In genomic region chr1:234479310-234479559, GRCh38 we compare ENCODE assay signal across 7 cellular contexts. TPM values are rescaled to one million over a fixed set of nuclear protein-coding genes. Genes with fewer than 3 reads are reported as not detected.
DNase-seq lines count a peak whose midpoint lies in the region; ATAC-seq and TF ChIP-seq lines count a peak whose summit lies in the region.

No MANE protein-coding gene starts in this region.

- peak overlapping the region; percentile 69 for H3K9ac ChIP-seq in iPS-18a (ENCODE audit: low read length)

- no peaks in the 10 kb centered on the region for H3K36me3 Mint-ChIP-seq in activated CD4-positive, alpha-beta memory T cell treated with anti-CD3 and anti-CD28 coated beads for 36 hours

- H3K27ac Mint-ChIP-seq in activated CD4-positive, alpha-beta memory T cell treated with anti-CD3 and anti-CD28 coated beads for 36 hours, result peak overlapping the region; percentile 48
- no peak overlapping the region for H3K27ac Mint-ChIP-seq in stimulated activated naive CD8-positive, alpha-beta T cell treated with anti-CD3 and anti-CD28 coated beads, Interleukin-15, amount 100 ng/mL, for 72 hours

- H3K27me3 ChIP-seq in iPS-18a (ENCODE audit: control insufficient read depth, insufficient read depth, low read length), result peaks cover 35% of the 10 kb centered on the region

- H3K4me1 Mint-ChIP-seq in activated CD4-positive, alpha-beta memory T cell treated with anti-CD3 and anti-CD28 coated beads for 36 hours (ENCODE audit: low read depth), result peaks cover 38% of the 10 kb centered on the region
- H3K4me1 Mint-ChIP-seq in stimulated activated naive CD8-positive, alpha-beta T cell treated with anti-CD3 and anti-CD28 coated beads, Interleukin-15, amount 100 ng/mL, for 72 hours, result peaks cover 39% of the 10 kb centered on the region

- CTCF ChIA-PET in activated CD4-positive, alpha-beta memory T cell treated with anti-CD3 and anti-CD28 coated beads for 36 hours (lab: Charles Lee), result interaction anchor here (0.9 to 1.0 kb wide), 3 partner anchors 106 to 604 kb away, joined by 3 read pairs; partner anchors contain the start of gene COA6

- peaks cover 15% of the 10 kb centered on the region for H3K4me1 ChIP-seq in iPS-18a (ENCODE audit: control insufficient read depth, low read depth, low read length)

- no peak overlapping the region for H3K27ac ChIP-seq in iPS-18a (ENCODE audit: low read length)

- no peaks in the 10 kb centered on the region for H3K36me3 ChIP-seq in iPS-18a (ENCODE audit: control insufficient read depth, low read depth, low read length)

- TF ChIP-seq CTCF in HFF-Myc (IDR thresholded peaks at IDR 0.05; ENCODE audit: low read depth, low read length, missing control alignments), result no peak

- intact Hi-C loops in activated CD4-positive, alpha-beta memory T cell treated with anti-CD3 and anti-CD28 coated beads for 36 hours (cut with micrococcal nuclease), result loop anchor here (1.0 to 5.0 kb wide), 3 partner anchors 9 to 152 kb away; partner anchors contain the start of gene COA6

- H3K27me3 Mint-ChIP-seq in activated CD4-positive, alpha-beta memory T cell treated with anti-CD3 and anti-CD28 coated beads for 36 hours, result peaks cover 14% of the 10 kb centered on the region
- peaks cover 21% of the 10 kb centered on the region for H3K27me3 Mint-ChIP-seq in stimulated activated naive CD8-positive, alpha-beta T cell treated with anti-CD3 and anti-CD28 coated beads, Interleukin-15, amount 100 ng/mL, for 72 hours

- no peaks in the 10 kb centered on the region for H3K9me3 Mint-ChIP-seq in activated CD4-positive, alpha-beta memory T cell treated with anti-CD3 and anti-CD28 coated beads for 36 hours
- no peaks in the 10 kb centered on the region for H3K9me3 Mint-ChIP-seq in stimulated activated naive CD8-positive, alpha-beta T cell treated with anti-CD3 and anti-CD28 coated beads, Interleukin-15, amount 100 ng/mL, for 72 hours

- H3K4me3 ChIP-seq in HFF-Myc (replicated peaks; ENCODE audit: low read depth, low read length) (peak overlapping the region; percentile 71), iPS-18a (ENCODE audit: low read length) (peak overlapping the region; percentile 68)

- POLR2A ChIA-PET in activated CD4-positive, alpha-beta memory T cell treated with anti-CD3 and anti-CD28 coated beads for 36 hours (lab: Charles Lee), result interaction anchor here (0.9 to 1.9 kb wide), 3 partner anchors 21 to 533 kb away, joined by 3 to 6 read pairs (median 5); no protein-coding TSS in a partner anchor

- no peak for DNase-seq in HFF-Myc (ENCODE audit: extremely low read depth, low read depth)
- no peak for DNase-seq in activated CD4-positive, alpha-beta memory T cell treated with anti-CD3 and anti-CD28 coated beads for 36 hours
- DNase-seq in stimulated activated naive CD8-positive, alpha-beta T cell treated with anti-CD3 and anti-CD28 coated beads, Interleukin-15, amount 100 ng/mL, for 72 hours, result no peak
- no peak for DNase-seq in epidermal melanocyte (ENCODE audit: insufficient read length, low spot score)
- no peak for DNase-seq in AG20443 (ENCODE audit: low spot score)

- ATAC-seq in stimulated activated naive CD8-positive, alpha-beta T cell treated with anti-CD3 and anti-CD28 coated beads, Interleukin-15, amount 100 ng/mL, for 72 hours, result no peak
- no peak for ATAC-seq in HG02973 (IDR thresholded peaks at IDR 0.05; ENCODE audit: unreplicated experiment)

- H3K9me3 ChIP-seq in iPS-18a (ENCODE audit: control insufficient read depth, low read depth, low read length), result no peaks in the 10 kb centered on the region

- peak overlapping the region; percentile 64 for H3K4me3 Mint-ChIP-seq in activated CD4-positive, alpha-beta memory T cell treated with anti-CD3 and anti-CD28 coated beads for 36 hours
- peak overlapping the region; percentile 76 to 82 for H3K4me3 Mint-ChIP-seq in stimulated activated naive CD8-positive, alpha-beta T cell treated with anti-CD3 and anti-CD28 coated beads, Interleukin-15, amount 100 ng/mL, for 72 hours

RNA-seq across cellular contexts. Expression of gene TARBP1, which starts 0.3 kb away (rescaled TPM):
- total RNA-seq in activated CD4-positive, alpha-beta memory T cell treated with anti-CD3 and anti-CD28 coated beads for 36 hours, result 10 to 100 TPM; 28.9 to 30.1 TPM
